8 cellular contexts compared by ENCODE assay signal in genomic region chr1:144546274-144547171, GRCh38. TPM values are rescaled to one million over a fixed set of nuclear protein-coding genes. Genes with fewer than 3 reads are reported as not detected.
DNase-seq lines count a peak whose midpoint lies in the region; ATAC-seq and TF ChIP-seq lines count a peak whose summit lies in the region.
"Not testable (repeated sequence)": the region's sequence is repeated elsewhere in the genome, so short reads cannot be mapped to it uniquely, and the experiment has no call there.

No MANE protein-coding gene starts in this region.

- peak; percentile 79 for TF ChIP-seq POLR2A in GM18951 (IDR thresholded peaks at IDR 0.05; ENCODE audit: extremely low read depth, insufficient read depth, insufficient read length)
- peak in 1 of 3 donors; percentile 39 for TF ChIP-seq POLR2A in spleen (IDR thresholded peaks at IDR 0.05)

- not testable (repeated sequence) for H3K9me3 Mint-ChIP-seq in activated CD4-positive, alpha-beta memory T cell treated with anti-CD3 and anti-CD28 coated beads for 36 hours

- peaks cover 28% of the 10 kb centered on the region for H3K4me1 Mint-ChIP-seq in activated CD4-positive, alpha-beta memory T cell treated with anti-CD3 and anti-CD28 coated beads for 36 hours (ENCODE audit: low read depth)

- CTCF ChIA-PET in activated CD4-positive, alpha-beta memory T cell treated with anti-CD3 and anti-CD28 coated beads for 36 hours (lab: Charles Lee) = not testable (repeated sequence)

- peak in 1 of 11 experiments; percentile 7 for TF ChIP-seq CTCF in spleen (IDR thresholded peaks at IDR 0.05 in 8 of 11, conservative IDR thresholded peaks at IDR 0.05 in 3 of 11)

- H3K36me3 Mint-ChIP-seq in activated CD4-positive, alpha-beta memory T cell treated with anti-CD3 and anti-CD28 coated beads for 36 hours = not testable (repeated sequence)

- in situ Hi-C loops in GM18951 (cut with MboI; ENCODE audit: low sequenced_read_pairs, unreplicated experiment) = loop anchor here (25.0 kb wide), 1 partner anchor 1841 kb away; no protein-coding TSS in a partner anchor

- H3K36me3 ChIP-seq in spleen = not testable (repeated sequence)

- H3K27me3 Mint-ChIP-seq in activated CD4-positive, alpha-beta memory T cell treated with anti-CD3 and anti-CD28 coated beads for 36 hours = not testable (repeated sequence)

- ATAC-seq in HG03103 (IDR thresholded peaks at IDR 0.05; ENCODE audit: low read depth, unreplicated experiment) = peak; percentile 74

- WGBS in spleen, 5 donors = 0 to 2% (median 1%) methylated on average over 24 to 29 of the region's 37 CpGs

- H3K9me3 ChIP-seq in spleen = not testable (repeated sequence)

- peaks cover 0 to 23% (median 15%) of the 10 kb centered on the region in 6 donors for H3K4me1 ChIP-seq in spleen

- H3K27ac ChIP-seq in spleen = peak overlapping the region; percentile 89 to 98 (median 94)

- peaks cover 0 to 25% (median 0%) of the 10 kb centered on the region in 7 donors for H3K27me3 ChIP-seq in spleen (replicated peaks in 1 of 7)

- peak overlapping the region; percentile 100 for H3K27ac Mint-ChIP-seq in activated CD4-positive, alpha-beta memory T cell treated with anti-CD3 and anti-CD28 coated beads for 36 hours

- POLR2A ChIA-PET in activated CD4-positive, alpha-beta memory T cell treated with anti-CD3 and anti-CD28 coated beads for 36 hours (lab: Charles Lee) = interaction anchor here (0.6 to 1.4 kb wide), 5 partner anchors 23 to 1841 kb away, joined by 3 to 14 read pairs (median 6); no protein-coding TSS in a partner anchor

- H3K4me3 Mint-ChIP-seq in activated CD4-positive, alpha-beta memory T cell treated with anti-CD3 and anti-CD28 coated beads for 36 hours = peak overlapping the region; percentile 91

- peak overlapping the region; percentile 21 to 69 (median 32) for H3K4me3 ChIP-seq in spleen

- DNase-seq in AG08396 (ENCODE audit: low spot score) = peak; percentile 34
- DNase-seq in NCI-H774 (lab: John Stamatoyannopoulos, UW) = peak; percentile 87
- DNase-seq in activated CD4-positive, alpha-beta memory T cell treated with anti-CD3 and anti-CD28 coated beads for 36 hours = peak; percentile 82
- peak; percentile 86 for DNase-seq in dermis blood vessel endothelial cell
- peak; percentile 89 for DNase-seq in kidney glomerular epithelial cell (lab: John Stamatoyannopoulos, UW)
- peak; percentile 89 for DNase-seq in spleen

- intact Hi-C loops in activated CD4-positive, alpha-beta memory T cell treated with anti-CD3 and anti-CD28 coated beads for 36 hours (cut with micrococcal nuclease); spleen (cut with DNase I; ENCODE audit: low total_unique reads): not testable (repeated sequence)

RNA-seq across cellular contexts. Expression of gene PPIAL4F, which starts 46.2 kb away (rescaled TPM):
- total RNA-seq in activated CD4-positive, alpha-beta memory T cell treated with anti-CD3 and anti-CD28 coated beads for 36 hours = not detected
- total RNA-seq in dermis blood vessel endothelial cell (not detected in 2 replicates), spleen (1 to 10 TPM in 1 of 7 donors, not detected in 6; 1.5 TPM)
- not detected for polyA plus RNA-seq in spleen

Comparison
In these comparisons a context has a peak if more than half of its experiments do, and no peak if none do; other contexts are left out.
1. Peak in every context shown above with its lines: DNase-seq, ATAC-seq, H3K4me3 ChIP-seq and H3K27ac ChIP-seq.
2. DNase-seq: peak in every context shown above with its lines; median percentile 89 in kidney glomerular epithelial cell; 89 in spleen; 87 in NCI-H774; 86 in dermis blood vessel endothelial cell; 82 in activated CD4-positive, alpha-beta memory T cell treated with anti-CD3 and anti-CD28 coated beads for 36 hours; 34 in AG08396.